Comparison of ENCODE assay signal across 31 cellular contexts in genomic region chr17:58702708-58703107, GRCh38. TPM values are rescaled to one million over a fixed set of nuclear protein-coding genes. Genes with fewer than 3 reads are reported as not detected.
DNase-seq lines count a peak whose midpoint lies in the region; ATAC-seq, FAIRE-seq and TF ChIP-seq lines count a peak whose summit lies in the region.
"Had no signal": no experiment of that assay in that cellular context is flagged by ENCODE, and none has a peak within 500 bp of the region (broad histone marks: within the 10 kb centered on the region; RNA-seq: fewer than 3 reads in every experiment).

No MANE protein-coding gene starts in this region.

- H3K4me3 Mint-ChIP-seq in activated T-cell treated with anti-CD3 and anti-CD28 coated beads, Interleukin-2, amount 50 U/mL, for 72 hours, result peak overlapping the region; percentile 67 to 70
- no peak overlapping the region for H3K4me3 Mint-ChIP-seq in activated T-cell treated with anti-CD3 and anti-CD28 coated beads, Interleukin-2, amount 50 U/mL, for 4 hours
- no peak overlapping the region for H3K4me3 Mint-ChIP-seq in stimulated activated memory B cell treated with anti-CD40 and anti-IgM and Interleukin-4, amounts not matched to agents 10 μg/mL and 1 μg/mL and 100 μg/mL, for 72 hours
- H3K4me3 Mint-ChIP-seq: activated naive CD4-positive, alpha-beta T cell treated with anti-CD3 and anti-CD28 coated beads, Interleukin-2, amount 50 U/mL, for 24 hours had no signal

- WGBS in GM12878 (ENCODE audit: insufficient coverage, insufficient replicate concordance, low lambda C conversion rate, missing lambda C conversion rate), result 83% methylated on average over 8 of the region's 8 CpGs

- H3K27me3 Mint-ChIP-seq in activated T-cell treated with anti-CD3 and anti-CD28 coated beads, Interleukin-2, amount 50 U/mL, for 72 hours (ENCODE audit: low read depth), result no peaks in the 10 kb centered on the region
- H3K27me3 Mint-ChIP-seq in activated T-cell treated with anti-CD3 and anti-CD28 coated beads, Interleukin-2, amount 50 U/mL, for 4 hours (ENCODE audit: low read depth), result no peaks in the 10 kb centered on the region
- H3K27me3 Mint-ChIP-seq in stimulated activated memory B cell treated with anti-CD40 and anti-IgM and Interleukin-4, amounts not matched to agents 10 μg/mL and 1 μg/mL and 100 μg/mL, for 72 hours, result no peaks in the 10 kb centered on the region
- H3K27me3 Mint-ChIP-seq: activated naive CD4-positive, alpha-beta T cell treated with anti-CD3 and anti-CD28 coated beads, Interleukin-2, amount 50 U/mL, for 24 hours had no signal

- POLR2A ChIA-PET in GM12878 (lab: Charles Lee), result interaction anchor here (0.7 to 3.6 kb wide), 6 partner anchors 10 to 451 kb away, joined by 3 to 24 read pairs (median 6); partner anchors contain the start of genes RAD51C and TEX14

- no TSS peak for BruUV-seq in GM12878 (replicated peaks; lab: Mats Ljungman, UMichigan)

- H3K4me2 ChIP-seq in OCI-LY3 (ENCODE audit: low read length) (peak overlapping the region; percentile 63), GM12878 (ENCODE audit: control insufficient read depth, insufficient read depth) (peak overlapping the region; percentile 44; the same call in 1 of the 2 replicates)
- H3K4me2 ChIP-seq: BLaER1 had no signal

- H3K9me3 ChIP-seq in OCI-LY3 (ENCODE audit: insufficient read depth, low read length) (no peaks in the 10 kb centered on the region), GM12878 (replicated peaks; ENCODE audit: control insufficient read depth, insufficient read depth, low read length) (0 out of 3 replicates have a peak, but pooled peaks cover 1% of the 10 kb centered on the region)
- H3K9me3 ChIP-seq: BLaER1, right atrium auricular region, SJSA1, stomach, uterus had no signal

- TF ChIP-seq POLR2A in GM12878 (IDR thresholded peaks at IDR 0.05; ENCODE audit: low read depth, low read length), result no peak

- H3K27me3 ChIP-seq in OCI-LY3 (ENCODE audit: low read depth, low read length) (no peaks in the 10 kb centered on the region), GM12878 (replicated peaks in 1 of 2; ENCODE audit: control insufficient read depth in 2 of 2, insufficient read depth in 2 of 2, low read length in 1 of 2) (no peaks in the 10 kb centered on the region)
- H3K27me3 ChIP-seq: BLaER1, right atrium auricular region, SJSA1, stomach, uterus had no signal

- no peak for DNase-seq in activated T-cell treated with anti-CD3 and anti-CD28 coated beads, Interleukin-2, amount 50 U/mL, for 72 hours
- no peak for DNase-seq in activated T-cell treated with anti-CD3 and anti-CD28 coated beads, Interleukin-2, amount 50 U/mL, for 4 hours
- DNase-seq in GM12878 (ENCODE audit: low read depth, low spot score) (no peak), NCI-H2081 (lab: John Stamatoyannopoulos, UW) (no peak), cardiac septum (ENCODE audit: low spot score) (no peak)
- DNase-seq: activated T-cell treated with anti-CD3 and anti-CD28 coated beads, Interleukin-2, amount 50 U/mL, for 1 hour; DMS 273 treated with DMSO at 0.1 percent for 48 hours; effector CD8-positive, alpha-beta T cell; islet precursor cell; KG1; left ventricle myocardium superior; mesendoderm; NCI-H1092 treated with DMSO at 0.1 percent for 48 hours; NCI-H1694 treated with DMSO at 0.1 percent for 48 hours; NCI-H2171; NCI-H510A; posterior cingulate gyrus; RPMI8226; stimulated activated CD4-positive, alpha-beta T cell treated with anti-CD3 and anti-CD28 coated beads, Interleukin-2, amount 100 ng/mL, for 24 hours; stomach; uterus had no signal

- peaks cover 8 to 30% of the 10 kb centered on the region in 2 donors for H3K36me3 Mint-ChIP-seq in activated T-cell treated with anti-CD3 and anti-CD28 coated beads, Interleukin-2, amount 50 U/mL, for 72 hours (ENCODE audit: insufficient read depth in 2 of 2)
- H3K36me3 Mint-ChIP-seq in activated T-cell treated with anti-CD3 and anti-CD28 coated beads, Interleukin-2, amount 50 U/mL, for 4 hours (ENCODE audit: insufficient read depth), result peaks cover 18% of the 10 kb centered on the region
- peaks cover 39% of the 10 kb centered on the region for H3K36me3 Mint-ChIP-seq in stimulated activated memory B cell treated with anti-CD40 and anti-IgM and Interleukin-4, amounts not matched to agents 10 μg/mL and 1 μg/mL and 100 μg/mL, for 72 hours

- H3K36me3 ChIP-seq in OCI-LY3 (replicated peaks; ENCODE audit: low read depth, low read length) (peaks cover 37% of the 10 kb centered on the region), GM12878 (ENCODE audit: control insufficient read depth in 2 of 2, insufficient read depth in 2 of 2, low read length in 1 of 2) (peaks cover 0 to 18% of the 10 kb centered on the region in 2 experiments; a peak in 3 of 4 replicates)
- H3K36me3 ChIP-seq: uterus had no signal

- RAD21 ChIA-PET in GM12878 (lab: Charles Lee; ENCODE audit: unreplicated experiment), result interaction anchor here (0.6 to 2.1 kb wide), 7 partner anchors 8 to 302 kb away, joined by 3 to 13 read pairs (median 4); partner anchors contain the start of genes RAD51C and TEX14

- no peak for TF ChIP-seq RAD21 in GM12878 (IDR thresholded peaks at IDR 0.05; ENCODE audit: insufficient read depth, low read depth, low read length)

- peaks cover 37% of the 10 kb centered on the region for H3K4me1 Mint-ChIP-seq in activated T-cell treated with anti-CD3 and anti-CD28 coated beads, Interleukin-2, amount 50 U/mL, for 72 hours (ENCODE audit: low read depth)
- peaks cover 13% of the 10 kb centered on the region for H3K4me1 Mint-ChIP-seq in activated T-cell treated with anti-CD3 and anti-CD28 coated beads, Interleukin-2, amount 50 U/mL, for 4 hours (ENCODE audit: low read depth)
- H3K4me1 Mint-ChIP-seq in stimulated activated memory B cell treated with anti-CD40 and anti-IgM and Interleukin-4, amounts not matched to agents 10 μg/mL and 1 μg/mL and 100 μg/mL, for 72 hours, result peaks cover 27% of the 10 kb centered on the region
- H3K4me1 Mint-ChIP-seq: activated naive CD4-positive, alpha-beta T cell treated with anti-CD3 and anti-CD28 coated beads, Interleukin-2, amount 50 U/mL, for 24 hours had no signal

- H4K20me1 ChIP-seq in OCI-LY3 (ENCODE audit: insufficient read depth, low read length) (0 out of 2 replicates have a peak, but pooled peaks cover 4% of the 10 kb centered on the region), GM12878 (ENCODE audit: control insufficient read depth, insufficient read depth) (no peaks in the 10 kb centered on the region)
- H4K20me1 ChIP-seq: BLaER1 had no signal

- H3K79me2 ChIP-seq in OCI-LY3 (ENCODE audit: low read length) (no peaks in the 10 kb centered on the region), GM12878 (ENCODE audit: control insufficient read depth, insufficient read depth, low read length) (no peaks in the 10 kb centered on the region; the same call in 1 of the 2 replicates)

- SMC1A ChIA-PET in GM12878 (lab: Charles Lee; ENCODE audit: uncharacterized antibody, unreplicated experiment), result interaction anchor here (0.6 to 2.1 kb wide), 5 partner anchors 8 to 32 kb away, joined by 3 to 9 read pairs (median 5); partner anchors contain the start of gene RAD51C

- intact Hi-C loops in GM12878 (cut with micrococcal nuclease; ENCODE audit: unreplicated experiment) (loop anchor here (2.0 kb wide), 2 partner anchors 24 to 184 kb away; no protein-coding TSS in a partner anchor), cardiac septum (cut with DNase I) (no loop called here)

- H3K9ac ChIP-seq in OCI-LY3 (ENCODE audit: low read length), result no peak overlapping the region
- peak overlapping the region; percentile 34; the same call in 1 of the 2 replicates for H3K9ac ChIP-seq in GM12878 (ENCODE audit: control insufficient read depth, insufficient read depth, low read length)
- H3K9ac ChIP-seq: BLaER1 had no signal

- CTCF ChIA-PET in GM12878 (lab: Yijun Ruan, JAX), result interaction anchor here (0.6 to 1.3 kb wide), 7 partner anchors 8 to 302 kb away, joined by 3 to 6 read pairs (median 4); no protein-coding TSS in a partner anchor

- no peak overlapping the region for H2AFZ ChIP-seq in OCI-LY3 (ENCODE audit: low read depth, low read length)
- H2AFZ ChIP-seq in GM12878 (ENCODE audit: control insufficient read depth, low read depth, low read length), result no peak overlapping the region

- in situ Hi-C loops in GM12878 (cut with MboI), result no loop called here

- H3K4me1 ChIP-seq in OCI-LY3 (ENCODE audit: low read length) (peaks cover 39% of the 10 kb centered on the region), GM12878 (ENCODE audit: control insufficient read depth, insufficient read depth, low read length) (peaks cover 39% of the 10 kb centered on the region)
- H3K4me1 ChIP-seq: right atrium auricular region, uterus had no signal

- H3K4me3 ChIP-seq in OCI-LY3 (ENCODE audit: low read length) (0 out of 2 replicates have a peak overlapping the region, but pooled peaks have one; percentile 2), GM12878 (no peak overlapping the region)
- H3K4me3 ChIP-seq: BLaER1, right atrium auricular region, SJSA1, stomach, uterus had no signal

- ATAC-seq in activated T-cell treated with anti-CD3 and anti-CD28 coated beads, Interleukin-2, amount 50 U/mL, for 72 hours (replicated peaks in 1 of 2), result peak in 1 of 2 donors; percentile 2
- ATAC-seq in activated T-cell treated with anti-CD3 and anti-CD28 coated beads, Interleukin-2, amount 50 U/mL, for 4 hours, result no peak
- no peak for ATAC-seq in GM12878
- ATAC-seq in stimulated activated memory B cell treated with anti-CD40 and anti-IgM and Interleukin-4, amounts not matched to agents 10 μg/mL and 1 μg/mL and 100 μg/mL, for 72 hours, result no peak
- ATAC-seq: left ventricle myocardium superior had no signal

- H3K27ac ChIP-seq in OCI-LY3 (ENCODE audit: low read length), result peak overlapping the region; percentile 81
- H3K27ac ChIP-seq in GM12878 (ENCODE audit: control insufficient read depth, insufficient read depth), result peak overlapping the region; percentile 78
- H3K27ac ChIP-seq: BLaER1, epithelial cell of prostate, right atrium auricular region, SJSA1, uterus had no signal

- H3K27ac Mint-ChIP-seq in activated T-cell treated with anti-CD3 and anti-CD28 coated beads, Interleukin-2, amount 50 U/mL, for 72 hours, result peak overlapping the region; percentile 98
- H3K27ac Mint-ChIP-seq in stimulated activated memory B cell treated with anti-CD40 and anti-IgM and Interleukin-4, amounts not matched to agents 10 μg/mL and 1 μg/mL and 100 μg/mL, for 72 hours, result peak overlapping the region; percentile 42
- H3K27ac Mint-ChIP-seq: activated naive CD4-positive, alpha-beta T cell treated with anti-CD3 and anti-CD28 coated beads, Interleukin-2, amount 50 U/mL, for 24 hours had no signal

- no peak for FAIRE-seq in GM12878 (lab: Jason Lieb, UNC)
- FAIRE-seq: colon had no signal

- no peaks in the 10 kb centered on the region for H3K9me3 Mint-ChIP-seq in activated T-cell treated with anti-CD3 and anti-CD28 coated beads, Interleukin-2, amount 50 U/mL, for 72 hours
- H3K9me3 Mint-ChIP-seq in activated T-cell treated with anti-CD3 and anti-CD28 coated beads, Interleukin-2, amount 50 U/mL, for 4 hours, result no peaks in the 10 kb centered on the region
- H3K9me3 Mint-ChIP-seq in stimulated activated memory B cell treated with anti-CD40 and anti-IgM and Interleukin-4, amounts not matched to agents 10 μg/mL and 1 μg/mL and 100 μg/mL, for 72 hours, result no peaks in the 10 kb centered on the region
- H3K9me3 Mint-ChIP-seq: activated naive CD4-positive, alpha-beta T cell treated with anti-CD3 and anti-CD28 coated beads, Interleukin-2, amount 50 U/mL, for 24 hours had no signal

- no peak for TF ChIP-seq CTCF in OCI-LY3 (IDR thresholded peaks at IDR 0.05; ENCODE audit: low read depth, low read length)
- no peak for TF ChIP-seq CTCF in GM12878 (IDR thresholded peaks at IDR 0.05 in 2 of 3, conservative IDR thresholded peaks at IDR 0.05 in 1 of 3; ENCODE audit: control insufficient read depth in 2 of 3, extremely low read depth in 1 of 3, insufficient read depth in 1 of 3, low read depth in 3 of 3, low read length in 3 of 3)

- no peak for TF ChIP-seq EP300 in GM12878 (IDR thresholded peaks at IDR 0.05; ENCODE audit: borderline replicate concordance in 1 of 2, control insufficient read depth in 1 of 2, low read depth in 2 of 2, low read length in 2 of 2)

RNA-seq across cellular contexts. Expression of gene RAD51C, which starts 10.3 kb away (rescaled TPM):
- 100 to 1,000 TPM in 1 of 2 donors, 10 to 100 TPM in 1; 81.2 to 105 TPM for total RNA-seq in activated T-cell treated with anti-CD3 and anti-CD28 coated beads, Interleukin-2, amount 50 U/mL, for 72 hours
- 10 to 100 TPM; 57.4 to 68.5 (median 59.9) TPM for total RNA-seq in activated T-cell treated with anti-CD3 and anti-CD28 coated beads, Interleukin-2, amount 50 U/mL, for 4 hours
- total RNA-seq in GM12878 (2013; cell fraction: nucleolus; rRNA removed), result 84.7 and 96.3 TPM in 2 replicates
- total RNA-seq in GM12878 (2014; rRNA removed) (59.6 and 71.1 TPM in 2 replicates), GM12878 (2014; rRNA removed; fragmentation: Illumina TruSeq; extraction: Trizol) (85.0 and 85.4 TPM in 2 replicates), GM12878 (2021) (70.4 and 73.0 TPM in 2 replicates), cardiac septum (29.2 TPM)
- polyA plus RNA-seq in GM12878 (2011; ENCODE audit: low read depth), result 51.5 TPM
- polyA plus RNA-seq in GM12878 (2011; rRNA removed) (111 and 156 TPM in 2 replicates), GM12878 (2014; fragmentation: Illumina TruSeq; extraction: Trizol) (102 and 148 TPM in 2 replicates), GM12878 (2014; fragmentation: Nextera tagmentation; extraction: Ambion mirVana) (100 to 1,000 TPM; 229 to 240 TPM), GM12878 (2014; rRNA removed) (83.2 and 92.5 TPM in 2 replicates), GM12878 (2016; fragmentation: Nextera tagmentation; extraction: Ambion mirVana) (100 to 1,000 TPM; 266 to 267 TPM)
- polyA plus RNA-seq in GM12878 (2011; cell fraction: cytosol; rRNA removed), result 44.8 and 46.5 TPM in 2 replicates
- polyA plus RNA-seq in GM12878 (2011; cell fraction: nucleus; rRNA removed), result 36.0 and 44.5 TPM in 2 replicates
- 51.0 and 56.6 TPM in 2 replicates for polyA plus RNA-seq in GM12878 (2012)
- polyA minus RNA-seq in GM12878 (2011; rRNA and poly(A)+ RNA removed), result 56.0 and 75.0 TPM in 2 replicates
- 16.8 and 24.3 TPM in 2 replicates for polyA minus RNA-seq in GM12878 (2011; cell fraction: cytosol; rRNA and poly(A)+ RNA removed)
- 43.0 and 56.0 TPM in 2 replicates for polyA minus RNA-seq in GM12878 (2011; cell fraction: nucleus; rRNA and poly(A)+ RNA removed)

RNA-seq across cellular contexts. Expression of gene TEX14, which starts 10.9 kb away (rescaled TPM):
- under 1 TPM; 0.46 to 0.84 TPM for total RNA-seq in activated T-cell treated with anti-CD3 and anti-CD28 coated beads, Interleukin-2, amount 50 U/mL, for 72 hours
- total RNA-seq in activated T-cell treated with anti-CD3 and anti-CD28 coated beads, Interleukin-2, amount 50 U/mL, for 4 hours, result under 1 TPM; 0.20 to 0.43 (median 0.29) TPM
- 1.1 and 1.2 TPM in 2 replicates for total RNA-seq in GM12878 (2013; cell fraction: nucleolus; rRNA removed)
- total RNA-seq in GM12878 (2014; rRNA removed), result 0.60 and 1.3 TPM in 2 replicates
- total RNA-seq in GM12878 (2014; rRNA removed; fragmentation: Illumina TruSeq; extraction: Trizol), result 0.60 and 0.85 TPM in 2 replicates
- total RNA-seq in GM12878 (2021), result 0.37 and 0.46 TPM in 2 replicates
- 0.43 TPM for polyA plus RNA-seq in GM12878 (2011; ENCODE audit: low read depth)
- 0.26 and 0.29 TPM in 2 replicates for polyA plus RNA-seq in GM12878 (2011; rRNA removed)
- polyA plus RNA-seq in GM12878 (2011; cell fraction: cytosol; rRNA removed), result 0.24 and 0.45 TPM in 2 replicates
- 0.37 and 0.58 TPM in 2 replicates for polyA plus RNA-seq in GM12878 (2011; cell fraction: nucleus; rRNA removed)
- 0.49 and 0.62 TPM in 2 replicates for polyA plus RNA-seq in GM12878 (2012)
- 1.2 and 1.8 TPM in 2 replicates for polyA plus RNA-seq in GM12878 (2014; fragmentation: Illumina TruSeq; extraction: Trizol)
- under 1 TPM; 0.53 to 0.79 TPM for polyA plus RNA-seq in GM12878 (2014; fragmentation: Nextera tagmentation; extraction: Ambion mirVana)
- 0.81 and 1.2 TPM in 2 replicates for polyA plus RNA-seq in GM12878 (2014; rRNA removed)
- polyA plus RNA-seq in GM12878 (2016; fragmentation: Nextera tagmentation; extraction: Ambion mirVana), result under 1 TPM; 0.15 to 0.25 TPM
- polyA minus RNA-seq in GM12878 (2011; rRNA and poly(A)+ RNA removed), result 0.22 and 0.26 TPM in 2 replicates
- not detected in 2 replicates for polyA minus RNA-seq in GM12878 (2011; cell fraction: cytosol; rRNA and poly(A)+ RNA removed)
- polyA minus RNA-seq in GM12878 (2011; cell fraction: nucleus; rRNA and poly(A)+ RNA removed), result 0.12 TPM in 1 of 2 replicates, not detected in the other
- 0.32 TPM for total RNA-seq in cardiac septum
- total RNA-seq: H4, MCF 10A, right atrium auricular region, stomach had no signal

RNA-seq across cellular contexts. Expression of gene PPM1E, which starts 52.9 kb away (rescaled TPM):
- total RNA-seq in activated T-cell treated with anti-CD3 and anti-CD28 coated beads, Interleukin-2, amount 50 U/mL, for 72 hours, result under 1 TPM; 0.07 to 0.12 TPM
- total RNA-seq in activated T-cell treated with anti-CD3 and anti-CD28 coated beads, Interleukin-2, amount 50 U/mL, for 4 hours, result under 1 TPM; 0.03 TPM
- not detected in 2 replicates for total RNA-seq in GM12878 (2013; cell fraction: nucleolus; rRNA removed)
- total RNA-seq in GM12878 (2014; rRNA removed), result 0.23 and 0.33 TPM in 2 replicates
- total RNA-seq in GM12878 (2014; rRNA removed; fragmentation: Illumina TruSeq; extraction: Trizol), result 0.18 TPM in 2 replicates
- 0.21 and 0.28 TPM in 2 replicates for total RNA-seq in GM12878 (2021)
- polyA plus RNA-seq in GM12878 (2011; ENCODE audit: low read depth), result not detected
- polyA plus RNA-seq in GM12878 (2011; rRNA removed), result 0.07 TPM in 2 replicates
- 0.03 and 0.05 TPM in 2 replicates for polyA plus RNA-seq in GM12878 (2011; cell fraction: cytosol; rRNA removed)
- polyA plus RNA-seq in GM12878 (2011; cell fraction: nucleus; rRNA removed), result 0.04 and 0.09 TPM in 2 replicates
- polyA plus RNA-seq in GM12878 (2012), result 0.04 TPM in 2 replicates
- 0.13 and 0.22 TPM in 2 replicates for polyA plus RNA-seq in GM12878 (2014; fragmentation: Illumina TruSeq; extraction: Trizol)
- under 1 TPM; 0.07 to 0.08 TPM for polyA plus RNA-seq in GM12878 (2014; fragmentation: Nextera tagmentation; extraction: Ambion mirVana)
- 0.10 and 0.14 TPM in 2 replicates for polyA plus RNA-seq in GM12878 (2014; rRNA removed)
- under 1 TPM; 0.13 to 0.24 TPM for polyA plus RNA-seq in GM12878 (2016; fragmentation: Nextera tagmentation; extraction: Ambion mirVana)
- polyA minus RNA-seq in GM12878 (2011; rRNA and poly(A)+ RNA removed), result under 0.01 and 0.07 TPM in 2 replicates
- not detected in 2 replicates for polyA minus RNA-seq in GM12878 (2011; cell fraction: cytosol; rRNA and poly(A)+ RNA removed)
- 0.10 TPM in 1 of 2 replicates, not detected in the other for polyA minus RNA-seq in GM12878 (2011; cell fraction: nucleus; rRNA and poly(A)+ RNA removed)
- 1.1 TPM for total RNA-seq in cardiac septum

Comparison
In these comparisons a context has a peak if more than half of its experiments do, and no peak if none do; other contexts are left out.
1. H3K4me3 Mint-ChIP-seq: peak in activated T-cell treated with anti-CD3 and anti-CD28 coated beads, Interleukin-2, amount 50 U/mL, for 72 hours (2 of 2); none in activated T-cell treated with anti-CD3 and anti-CD28 coated beads, Interleukin-2, amount 50 U/mL, for 4 hours (single experiment) and stimulated activated memory B cell treated with anti-CD40 and anti-IgM and Interleukin-4, amounts not matched to agents 10 μg/mL and 1 μg/mL and 100 μg/mL, for 72 hours (single experiment).